9 cellular contexts compared by ENCODE assay signal in genomic region chr15:72375501-72375845, GRCh38. TPM values are rescaled to one million over a fixed set of nuclear protein-coding genes. Genes with fewer than 3 reads are reported as not detected.
DNase-seq lines count a peak whose midpoint lies in the region; ATAC-seq and TF ChIP-seq lines count a peak whose summit lies in the region.
"Had no signal": no experiment of that assay in that cellular context is flagged by ENCODE, and none has a peak within 500 bp of the region (broad histone marks: within the 10 kb centered on the region; RNA-seq: fewer than 3 reads in every experiment).

No MANE protein-coding gene starts in this region.

- H2AFZ ChIP-seq in parathyroid adenoma: peak overlapping the region; percentile 84

- H3K27me3 ChIP-seq in WERI-Rb-1 (ENCODE audit: insufficient read depth, low read depth, severe bottlenecking): no peaks in the 10 kb centered on the region
- no peaks in the 10 kb centered on the region for H3K27me3 ChIP-seq in parathyroid adenoma (ENCODE audit: control insufficient read depth, insufficient read depth, low read length)

- peaks cover 2% of the 10 kb centered on the region for H3K4me1 ChIP-seq in parathyroid adenoma

- intact Hi-C loops in Right ventricle myocardium inferior (cut with DNase I): no loop called here

- H3K4me3 ChIP-seq in AG04449 (ENCODE audit: low read depth, low read length): peak overlapping the region; percentile 95
- H3K4me3 ChIP-seq in WERI-Rb-1 (ENCODE audit: low read depth, low read length): peak overlapping the region; percentile 92
- peak overlapping the region; percentile 79 for H3K4me3 ChIP-seq in parathyroid adenoma (ENCODE audit: low read depth, low read length)

- peaks cover 13% of the 10 kb centered on the region for H3K36me3 ChIP-seq in WERI-Rb-1
- H3K36me3 ChIP-seq in parathyroid adenoma (ENCODE audit: control insufficient read depth, insufficient read depth, low read length): no peaks in the 10 kb centered on the region

- ATAC-seq in GM18909 (IDR thresholded peaks at IDR 0.05; ENCODE audit: poor library complexity, unreplicated experiment) (peak; percentile 59), HG03097 (IDR thresholded peaks at IDR 0.05; ENCODE audit: low FRiP score, unreplicated experiment) (peak; percentile 48), Right ventricle myocardium inferior (peak; percentile 53)

- DNase-seq in AG04449 (ENCODE audit: low read depth, low spot score) (no peak), WERI-Rb-1 (no peak), Right ventricle myocardium inferior (ENCODE audit: missing footprints) (no peak), NCI-H1417 (lab: John Stamatoyannopoulos, UW) (no peak), iPS-NIHi7 (ENCODE audit: extremely low spot score) (no peak)

- peak overlapping the region; percentile 67 for H3K9ac ChIP-seq in parathyroid adenoma

- peak overlapping the region; percentile 84 for H3K4me2 ChIP-seq in parathyroid adenoma (ENCODE audit: low read length)

- peak overlapping the region; percentile 83 for H3K27ac ChIP-seq in WERI-Rb-1
- H3K27ac ChIP-seq in parathyroid adenoma: peak overlapping the region; percentile 75

- no peak for TF ChIP-seq CTCF in AG04449 (IDR thresholded peaks at IDR 0.05; ENCODE audit: insufficient read depth, low read length, missing control alignments)
- no peak for TF ChIP-seq CTCF in WERI-Rb-1 (IDR thresholded peaks at IDR 0.05; ENCODE audit: low read depth, low read length)
- no peak for TF ChIP-seq CTCF in parathyroid adenoma (IDR thresholded peaks at IDR 0.05)

- CTCF ChIA-PET in AG04449 (lab: Yijun Ruan, JAX): interaction anchor here (0.6 to 1.0 kb wide), 2 partner anchors 63 to 190 kb away, joined by 3 to 4 read pairs; no protein-coding TSS in a partner anchor

- POLR2A ChIA-PET in AG04449 (lab: Yijun Ruan, JAX): interaction anchor here (0.6 to 2.4 kb wide), 3 partner anchors 35 to 149 kb away, joined by 3 to 10 read pairs (median 3); no protein-coding TSS in a partner anchor

- H3K9me3 ChIP-seq in WERI-Rb-1 (ENCODE audit: severe bottlenecking) (no peaks in the 10 kb centered on the region), parathyroid adenoma (ENCODE audit: control insufficient read depth, low read length) (no peaks in the 10 kb centered on the region)

- peaks cover 7% of the 10 kb centered on the region for H3K79me2 ChIP-seq in parathyroid adenoma

RNA-seq across cellular contexts. Expression of gene HEXA, which starts 0.3 kb away (rescaled TPM):
- 64.3 TPM for total RNA-seq in Right ventricle myocardium inferior

RNA-seq across cellular contexts. Expression of gene TMEM202, which starts 22.6 kb away (rescaled TPM):
- not detected for total RNA-seq in Right ventricle myocardium inferior
- total RNA-seq: myocyte had no signal

RNA-seq across cellular contexts. Expression of gene CELF6, which starts 55.5 kb away (rescaled TPM):
- 1.6 TPM for total RNA-seq in Right ventricle myocardium inferior
